ENCODE assay signal across 1 cellular context in the genomic region with DNA sequence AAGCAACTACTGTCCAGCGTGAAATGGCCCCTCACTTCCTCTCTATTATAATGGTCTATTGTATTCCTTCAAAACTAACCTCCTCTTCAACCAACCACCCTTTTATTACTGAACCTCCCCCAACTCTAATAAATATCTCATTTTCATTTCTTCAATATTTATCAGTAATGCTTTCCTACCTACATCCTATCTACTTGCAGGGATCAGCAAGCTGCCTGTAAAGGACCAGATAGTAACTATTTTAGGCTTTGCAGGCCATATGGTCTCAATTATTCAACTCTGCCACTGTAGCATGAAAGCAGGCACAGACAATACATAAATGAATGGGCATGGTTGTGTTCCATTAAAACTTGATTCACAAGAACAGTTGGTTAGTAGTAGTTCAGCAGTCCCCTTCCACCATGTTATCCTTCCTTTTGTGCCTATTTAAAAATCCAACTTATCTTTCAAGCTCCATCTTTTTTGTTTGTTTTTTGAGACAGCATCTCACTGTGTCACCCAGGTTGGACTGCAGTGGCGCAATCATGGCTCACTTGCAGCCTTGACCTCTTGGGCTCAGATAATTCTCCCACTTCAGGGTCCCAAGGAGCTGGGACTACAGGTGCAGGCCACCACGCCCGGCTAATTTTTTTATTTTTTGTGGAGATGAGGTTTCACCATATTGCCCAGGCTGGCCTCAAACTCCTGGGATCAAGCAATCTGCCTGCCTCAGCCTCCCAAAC.
TF ChIP-seq lines count a peak whose summit lies in the region.

No MANE protein-coding gene starts in this region.

TF ChIP-seq in WTC11, 78 proteins besides CTCF, POLR2A, EP300 and RAD21:
- TF ChIP-seq ZNF121 (CRISPR knock-in tag; IDR thresholded peaks at IDR 0.05) (no peak), NR2C2 (CRISPR knock-in tag; IDR thresholded peaks at IDR 0.05) (no peak), CREB1 (CRISPR knock-in tag; IDR thresholded peaks at IDR 0.05) (no peak), RELA (CRISPR knock-in tag; IDR thresholded peaks at IDR 0.05; ENCODE audit: borderline replicate concordance) (no peak), NR3C1 (CRISPR knock-in tag; conservative IDR thresholded peaks at IDR 0.05; ENCODE audit: low read depth) (no peak), SP1 (CRISPR knock-in tag; conservative IDR thresholded peaks at IDR 0.05) (no peak), SOX15 (CRISPR knock-in tag; IDR thresholded peaks at IDR 0.05) (no peak), OVOL2 (CRISPR knock-in tag; IDR thresholded peaks at IDR 0.05; ENCODE audit: borderline replicate concordance) (no peak), GRHL2 (CRISPR knock-in tag; IDR thresholded peaks at IDR 0.05; ENCODE audit: insufficient replicate concordance, severe bottlenecking) (no peak), KAT7 (CRISPR knock-in tag; IDR thresholded peaks at IDR 0.05; ENCODE audit: borderline replicate concordance) (no peak), TEAD4 (CRISPR knock-in tag; IDR thresholded peaks at IDR 0.05) (no peak)
- TF ChIP-seq, protein P1, sequence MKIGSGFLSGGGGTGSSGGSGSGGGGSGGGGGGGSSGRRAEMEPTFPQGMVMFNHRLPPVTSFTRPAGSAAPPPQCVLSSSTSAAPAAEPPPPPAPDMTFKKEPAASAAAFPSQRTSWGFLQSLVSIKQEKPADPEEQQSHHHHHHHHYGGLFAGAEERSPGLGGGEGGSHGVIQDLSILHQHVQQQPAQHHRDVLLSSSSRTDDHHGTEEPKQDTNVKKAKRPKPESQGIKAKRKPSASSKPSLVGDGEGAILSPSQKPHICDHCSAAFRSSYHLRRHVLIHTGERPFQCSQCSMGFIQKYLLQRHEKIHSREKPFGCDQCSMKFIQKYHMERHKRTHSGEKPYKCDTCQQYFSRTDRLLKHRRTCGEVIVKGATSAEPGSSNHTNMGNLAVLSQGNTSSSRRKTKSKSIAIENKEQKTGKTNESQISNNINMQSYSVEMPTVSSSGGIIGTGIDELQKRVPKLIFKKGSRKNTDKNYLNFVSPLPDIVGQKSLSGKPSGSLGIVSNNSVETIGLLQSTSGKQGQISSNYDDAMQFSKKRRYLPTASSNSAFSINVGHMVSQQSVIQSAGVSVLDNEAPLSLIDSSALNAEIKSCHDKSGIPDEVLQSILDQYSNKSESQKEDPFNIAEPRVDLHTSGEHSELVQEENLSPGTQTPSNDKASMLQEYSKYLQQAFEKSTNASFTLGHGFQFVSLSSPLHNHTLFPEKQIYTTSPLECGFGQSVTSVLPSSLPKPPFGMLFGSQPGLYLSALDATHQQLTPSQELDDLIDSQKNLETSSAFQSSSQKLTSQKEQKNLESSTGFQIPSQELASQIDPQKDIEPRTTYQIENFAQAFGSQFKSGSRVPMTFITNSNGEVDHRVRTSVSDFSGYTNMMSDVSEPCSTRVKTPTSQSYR (CRISPR knock-in tag; IDR thresholded peaks at IDR 0.05): no peak
- TF ChIP-seq, protein P2, sequence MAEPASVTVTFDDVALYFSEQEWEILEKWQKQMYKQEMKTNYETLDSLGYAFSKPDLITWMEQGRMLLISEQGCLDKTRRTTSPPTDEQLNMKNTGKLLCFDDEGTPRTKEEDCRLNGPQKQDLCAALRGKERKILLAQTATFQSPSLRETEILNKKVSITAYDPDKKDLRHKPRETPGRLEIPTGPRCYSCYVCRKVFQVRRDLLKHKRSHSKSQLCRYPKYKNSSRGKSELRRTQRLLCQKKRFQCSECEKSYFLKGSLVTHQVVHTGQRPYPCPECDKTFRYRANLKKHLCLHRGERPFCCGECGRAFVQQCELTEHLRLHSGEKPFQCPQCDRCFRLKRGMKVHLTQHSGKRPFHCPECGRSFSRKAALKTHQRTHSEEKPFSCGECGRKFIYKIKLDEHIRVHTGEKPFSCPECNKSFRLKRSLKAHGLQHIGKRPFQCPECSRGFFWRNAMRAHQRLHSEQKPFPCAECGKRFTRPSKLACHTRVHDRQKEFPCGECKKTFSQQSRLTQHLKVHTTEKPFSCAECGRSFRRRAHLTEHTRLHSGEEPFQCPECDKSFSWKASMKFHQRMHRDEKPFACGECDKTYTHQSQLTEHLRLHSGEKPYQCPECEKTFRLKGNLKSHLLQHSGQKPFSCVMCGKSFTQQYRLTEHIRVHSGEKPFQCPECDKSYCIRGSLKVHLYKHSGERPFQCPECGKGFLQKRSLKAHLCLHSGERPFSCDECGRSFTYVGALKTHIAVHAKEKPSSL (CRISPR knock-in tag; conservative IDR thresholded peaks at IDR 0.05): no peak
- TF ChIP-seq, protein P3, sequence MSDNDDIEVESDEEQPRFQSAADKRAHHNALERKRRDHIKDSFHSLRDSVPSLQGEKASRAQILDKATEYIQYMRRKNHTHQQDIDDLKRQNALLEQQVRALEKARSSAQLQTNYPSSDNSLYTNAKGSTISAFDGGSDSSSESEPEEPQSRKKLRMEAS (CRISPR knock-in tag; IDR thresholded peaks at IDR 0.05): no peak
- TF ChIP-seq, protein P4, sequence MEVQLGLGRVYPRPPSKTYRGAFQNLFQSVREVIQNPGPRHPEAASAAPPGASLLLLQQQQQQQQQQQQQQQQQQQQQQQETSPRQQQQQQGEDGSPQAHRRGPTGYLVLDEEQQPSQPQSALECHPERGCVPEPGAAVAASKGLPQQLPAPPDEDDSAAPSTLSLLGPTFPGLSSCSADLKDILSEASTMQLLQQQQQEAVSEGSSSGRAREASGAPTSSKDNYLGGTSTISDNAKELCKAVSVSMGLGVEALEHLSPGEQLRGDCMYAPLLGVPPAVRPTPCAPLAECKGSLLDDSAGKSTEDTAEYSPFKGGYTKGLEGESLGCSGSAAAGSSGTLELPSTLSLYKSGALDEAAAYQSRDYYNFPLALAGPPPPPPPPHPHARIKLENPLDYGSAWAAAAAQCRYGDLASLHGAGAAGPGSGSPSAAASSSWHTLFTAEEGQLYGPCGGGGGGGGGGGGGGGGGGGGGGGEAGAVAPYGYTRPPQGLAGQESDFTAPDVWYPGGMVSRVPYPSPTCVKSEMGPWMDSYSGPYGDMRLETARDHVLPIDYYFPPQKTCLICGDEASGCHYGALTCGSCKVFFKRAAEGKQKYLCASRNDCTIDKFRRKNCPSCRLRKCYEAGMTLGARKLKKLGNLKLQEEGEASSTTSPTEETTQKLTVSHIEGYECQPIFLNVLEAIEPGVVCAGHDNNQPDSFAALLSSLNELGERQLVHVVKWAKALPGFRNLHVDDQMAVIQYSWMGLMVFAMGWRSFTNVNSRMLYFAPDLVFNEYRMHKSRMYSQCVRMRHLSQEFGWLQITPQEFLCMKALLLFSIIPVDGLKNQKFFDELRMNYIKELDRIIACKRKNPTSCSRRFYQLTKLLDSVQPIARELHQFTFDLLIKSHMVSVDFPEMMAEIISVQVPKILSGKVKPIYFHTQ (CRISPR knock-in tag; IDR thresholded peaks at IDR 0.05): no peak
- TF ChIP-seq, protein P5, sequence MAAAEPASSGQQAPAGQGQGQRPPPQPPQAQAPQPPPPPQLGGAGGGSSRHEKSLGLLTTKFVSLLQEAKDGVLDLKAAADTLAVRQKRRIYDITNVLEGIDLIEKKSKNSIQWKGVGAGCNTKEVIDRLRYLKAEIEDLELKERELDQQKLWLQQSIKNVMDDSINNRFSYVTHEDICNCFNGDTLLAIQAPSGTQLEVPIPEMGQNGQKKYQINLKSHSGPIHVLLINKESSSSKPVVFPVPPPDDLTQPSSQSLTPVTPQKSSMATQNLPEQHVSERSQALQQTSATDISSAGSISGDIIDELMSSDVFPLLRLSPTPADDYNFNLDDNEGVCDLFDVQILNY (CRISPR knock-in tag; IDR thresholded peaks at IDR 0.05): no peak
- TF ChIP-seq, protein P6, sequence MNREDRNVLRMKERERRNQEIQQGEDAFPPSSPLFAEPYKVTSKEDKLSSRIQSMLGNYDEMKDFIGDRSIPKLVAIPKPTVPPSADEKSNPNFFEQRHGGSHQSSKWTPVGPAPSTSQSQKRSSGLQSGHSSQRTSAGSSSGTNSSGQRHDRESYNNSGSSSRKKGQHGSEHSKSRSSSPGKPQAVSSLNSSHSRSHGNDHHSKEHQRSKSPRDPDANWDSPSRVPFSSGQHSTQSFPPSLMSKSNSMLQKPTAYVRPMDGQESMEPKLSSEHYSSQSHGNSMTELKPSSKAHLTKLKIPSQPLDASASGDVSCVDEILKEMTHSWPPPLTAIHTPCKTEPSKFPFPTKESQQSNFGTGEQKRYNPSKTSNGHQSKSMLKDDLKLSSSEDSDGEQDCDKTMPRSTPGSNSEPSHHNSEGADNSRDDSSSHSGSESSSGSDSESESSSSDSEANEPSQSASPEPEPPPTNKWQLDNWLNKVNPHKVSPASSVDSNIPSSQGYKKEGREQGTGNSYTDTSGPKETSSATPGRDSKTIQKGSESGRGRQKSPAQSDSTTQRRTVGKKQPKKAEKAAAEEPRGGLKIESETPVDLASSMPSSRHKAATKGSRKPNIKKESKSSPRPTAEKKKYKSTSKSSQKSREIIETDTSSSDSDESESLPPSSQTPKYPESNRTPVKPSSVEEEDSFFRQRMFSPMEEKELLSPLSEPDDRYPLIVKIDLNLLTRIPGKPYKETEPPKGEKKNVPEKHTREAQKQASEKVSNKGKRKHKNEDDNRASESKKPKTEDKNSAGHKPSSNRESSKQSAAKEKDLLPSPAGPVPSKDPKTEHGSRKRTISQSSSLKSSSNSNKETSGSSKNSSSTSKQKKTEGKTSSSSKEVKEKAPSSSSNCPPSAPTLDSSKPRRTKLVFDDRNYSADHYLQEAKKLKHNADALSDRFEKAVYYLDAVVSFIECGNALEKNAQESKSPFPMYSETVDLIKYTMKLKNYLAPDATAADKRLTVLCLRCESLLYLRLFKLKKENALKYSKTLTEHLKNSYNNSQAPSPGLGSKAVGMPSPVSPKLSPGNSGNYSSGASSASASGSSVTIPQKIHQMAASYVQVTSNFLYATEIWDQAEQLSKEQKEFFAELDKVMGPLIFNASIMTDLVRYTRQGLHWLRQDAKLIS (CRISPR knock-in tag; IDR thresholded peaks at IDR 0.05; ENCODE audit: borderline replicate concordance): no peak
